ENCODE assay signal across 14 cellular contexts in the genomic region with DNA sequence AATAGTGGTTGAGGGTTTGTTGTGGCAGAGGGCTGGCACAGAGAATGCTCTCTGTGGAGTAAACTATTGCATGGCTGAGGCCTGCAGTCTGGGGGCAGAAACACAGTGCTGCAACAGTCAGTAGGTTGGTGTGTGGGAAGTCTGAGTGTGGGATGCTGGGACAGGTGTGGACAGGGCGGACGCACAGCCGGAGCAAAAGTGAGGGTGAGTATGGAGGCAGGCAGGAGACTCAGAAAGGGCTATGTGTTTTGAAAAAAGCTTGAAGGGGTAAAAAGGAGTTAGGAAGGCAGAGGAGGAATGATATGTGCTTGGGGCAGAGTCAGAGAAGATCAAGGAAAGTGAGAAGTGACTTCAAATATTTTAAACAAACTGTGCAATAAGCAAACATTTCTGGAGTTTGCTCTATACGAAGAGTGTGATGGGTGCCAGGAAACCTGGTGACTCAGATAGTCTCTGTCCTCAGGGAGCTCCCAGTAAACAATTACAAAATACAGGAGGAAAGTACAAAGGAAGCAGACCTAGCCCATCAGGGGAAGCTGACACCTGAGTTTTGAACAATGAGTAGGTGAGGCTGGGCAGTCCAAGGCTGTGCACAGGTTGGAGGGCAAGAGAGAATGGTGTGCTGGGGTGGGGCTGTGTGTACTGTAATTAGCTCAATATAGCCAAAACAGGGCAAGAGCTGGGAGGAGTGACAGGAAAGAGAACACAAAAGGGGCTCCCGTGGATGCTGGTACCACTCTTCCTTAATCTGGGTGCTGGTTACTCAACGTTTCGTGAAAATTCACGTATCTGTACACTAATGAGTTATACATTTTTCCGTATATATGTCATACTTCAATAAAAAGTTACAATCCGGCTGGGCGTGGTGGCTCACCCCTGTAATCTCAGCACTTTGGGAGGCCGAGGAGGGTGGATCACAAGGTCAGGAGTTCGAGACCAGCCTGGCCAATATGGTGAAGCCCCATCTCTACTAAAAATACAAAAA. TPM values are rescaled to one million over a fixed set of nuclear protein-coding genes. Genes with fewer than 3 reads are reported as not detected.
DNase-seq lines count a peak whose midpoint lies in the region; ATAC-seq and TF ChIP-seq lines count a peak whose summit lies in the region.
"Had no signal": no experiment of that assay in that cellular context is flagged by ENCODE, and none has a peak within 500 bp of the region (broad histone marks: within the 10 kb centered on the region; RNA-seq: fewer than 3 reads in every experiment).

No MANE protein-coding gene starts in this region.

- intact Hi-C loops in mucosa of descending colon (cut with DNase I, micrococcal nuclease), result no loop called here

- no peaks in the 10 kb centered on the region for H3K9me3 ChIP-seq in mucosa of descending colon
- H3K9me3 ChIP-seq: heart left ventricle had no signal

- no peak for TF ChIP-seq CTCF in choroid plexus epithelial cell (conservative IDR thresholded peaks at IDR 0.05; ENCODE audit: low read depth, low read length)
- TF ChIP-seq CTCF in mucosa of descending colon (IDR thresholded peaks at IDR 0.05), result no peak

- DNase-seq in EH (ENCODE audit: low read depth), result peak; percentile 55
- peak; percentile 18 for DNase-seq in LHCN-M2 (ENCODE audit: low read depth)
- DNase-seq in choroid plexus epithelial cell (ENCODE audit: low read depth), result peak; percentile 55
- peak in 2 of 3 donors; percentile 41 to 48 for DNase-seq in mucosa of descending colon
- DNase-seq in stimulated activated CD4-positive, alpha-beta T cell treated with anti-CD3 and anti-CD28 coated beads, Interleukin-4, amount 100 ng/mL, for 1 hour, result no peak
- no peak for DNase-seq in OCI-M1 (lab: John Stamatoyannopoulos, UW)
- DNase-seq: activated B cell treated with CpG ODN at 0.5 μM for 24 hours; activated naive CD4-positive, alpha-beta T cell treated with anti-CD3 and anti-CD28 coated beads, Interleukin-2, amount 50 U/mL, for 16 hours; Calu3; heart left ventricle; NCI-H345; SIG-M5; stimulated activated naive CD8-positive, alpha-beta T cell treated with anti-CD3 and anti-CD28 coated beads, Interleukin-15, Interleukin-2, amounts not matched to agents 100 U/mL and 50 U/mL, for 24 hours had no signal

- no peaks in the 10 kb centered on the region for H3K36me3 ChIP-seq in mucosa of descending colon (ENCODE audit: low read depth)

- ATAC-seq in mucosa of descending colon, result peak; percentile 94
- ATAC-seq in GM18909 (IDR thresholded peaks at IDR 0.05; ENCODE audit: poor library complexity, unreplicated experiment), result no peak
- ATAC-seq: heart left ventricle; stimulated activated naive CD8-positive, alpha-beta T cell treated with anti-CD3 and anti-CD28 coated beads, Interleukin-15, Interleukin-2, amounts not matched to agents 100 U/mL and 50 U/mL, for 24 hours had no signal

- H3K4me3 ChIP-seq in choroid plexus epithelial cell (ENCODE audit: low read depth, low read length) (no peak overlapping the region), mucosa of descending colon (no peak overlapping the region)
- H3K4me3 ChIP-seq: heart left ventricle had no signal

- peaks cover 6% of the 10 kb centered on the region for H3K4me1 ChIP-seq in mucosa of descending colon (ENCODE audit: low read depth)

RNA-seq across cellular contexts. Expression of gene PIGU, which starts 55.2 kb away (rescaled TPM):
- total RNA-seq in LHCN-M2 (2014; rRNA removed) (23.0 and 23.8 TPM in 2 replicates), mucosa of descending colon (10 to 100 TPM; 14.4 to 26.3 (median 24.3) TPM)
- polyA plus RNA-seq in LHCN-M2 (2012), result 22.9 TPM

Comparison
In these comparisons a context has a peak if more than half of its experiments do, and no peak if none do; other contexts are left out.
1. DNase-seq: peak in EH (single experiment), LHCN-M2 (single experiment), choroid plexus epithelial cell (single experiment) and mucosa of descending colon (2 of 3); none in stimulated activated CD4-positive, alpha-beta T cell treated with anti-CD3 and anti-CD28 coated beads, Interleukin-4, amount 100 ng/mL, for 1 hour (single experiment) and OCI-M1 (single experiment).